Comparison of ENCODE assay signal across 1 cellular context in genomic region chr3:160754855-160755747, GRCh38.
TF ChIP-seq lines count a peak whose summit lies in the region.

No MANE protein-coding gene starts in this region.

TF ChIP-seq in HepG2, 621 proteins besides CTCF, POLR2A, EP300 and RAD21 (continued from another document and continues in another):
- TF ChIP-seq CBX2 (IDR thresholded peaks at IDR 0.05; ENCODE audit: low read depth, low read length) (no peak), CBX2 (CRISPR knock-in tag; IDR thresholded peaks at IDR 0.05; ENCODE audit: low read depth) (peak; percentile 36; the same call in 1 of the 2 replicates), KLF6 (CRISPR knock-in tag; IDR thresholded peaks at IDR 0.05) (no peak), TARDBP (CRISPR knock-in tag; IDR thresholded peaks at IDR 0.05) (peak; percentile 27; the same call in 1 of the 2 replicates), NR2C2 (CRISPR knock-in tag; IDR thresholded peaks at IDR 0.05; ENCODE audit: borderline replicate concordance) (peak; percentile 33; the same call in 1 of the 2 replicates), SP140L (CRISPR knock-in tag; IDR thresholded peaks at IDR 0.05; ENCODE audit: borderline replicate concordance) (0 out of 2 replicates have a peak, but pooled peaks have one; percentile 66), ZNF569 (CRISPR knock-in tag; IDR thresholded peaks at IDR 0.05; ENCODE audit: borderline replicate concordance) (no peak), UBTF (CRISPR knock-in tag; IDR thresholded peaks at IDR 0.05) (0 out of 2 replicates have a peak, but pooled peaks have one; percentile 48), RBFOX2 (IDR thresholded peaks at IDR 0.05; ENCODE audit: low read depth, low read length) (peak; percentile 56), ZNF891 (CRISPR knock-in tag; IDR thresholded peaks at IDR 0.05) (peak; percentile 5; the same call in 1 of the 2 replicates), ZNF746 (CRISPR knock-in tag; IDR thresholded peaks at IDR 0.05) (0 out of 2 replicates have a peak, but pooled peaks have one; percentile 24), ARID4A (CRISPR knock-in tag; IDR thresholded peaks at IDR 0.05; ENCODE audit: borderline replicate concordance) (peak; percentile 46; the same call in 1 of the 2 replicates), REPIN1 (CRISPR knock-in tag; IDR thresholded peaks at IDR 0.05; ENCODE audit: borderline replicate concordance, low read depth) (no peak), ZNF841 (CRISPR knock-in tag; IDR thresholded peaks at IDR 0.05; ENCODE audit: borderline replicate concordance) (no peak), ZSCAN30 (CRISPR knock-in tag; IDR thresholded peaks at IDR 0.05) (peak; percentile 70; the same call in 1 of the 2 replicates), THAP9 (CRISPR knock-in tag; IDR thresholded peaks at IDR 0.05; ENCODE audit: borderline replicate concordance) (0 out of 2 replicates have a peak, but pooled peaks have one; percentile 29), ZFP91 (CRISPR knock-in tag; IDR thresholded peaks at IDR 0.05; ENCODE audit: borderline replicate concordance) (peak; percentile 62; the same call in 1 of the 2 replicates), ZNF710 (CRISPR knock-in tag; IDR thresholded peaks at IDR 0.05; ENCODE audit: borderline replicate concordance) (no peak), FOXC1 (CRISPR knock-in tag; IDR thresholded peaks at IDR 0.05; ENCODE audit: borderline replicate concordance) (peak; percentile 54; the same call in 1 of the 2 replicates), ZBTB7A (CRISPR knock-in tag; IDR thresholded peaks at IDR 0.05) (0 out of 2 replicates have a peak, but pooled peaks have one; percentile 34), FOXP4 (CRISPR knock-in tag; IDR thresholded peaks at IDR 0.05) (no peak), SALL2 (CRISPR knock-in tag; IDR thresholded peaks at IDR 0.05) (0 out of 2 replicates have a peak, but pooled peaks have one; percentile 5), ARNTL (CRISPR knock-in tag; IDR thresholded peaks at IDR 0.05) (0 out of 2 replicates have a peak, but pooled peaks have one; percentile 25), ZNF350 (CRISPR knock-in tag; IDR thresholded peaks at IDR 0.05; ENCODE audit: borderline replicate concordance, low read depth) (peak; percentile 48; the same call in 1 of the 2 replicates), POLR2AphosphoS5 (IDR thresholded peaks at IDR 0.05; ENCODE audit: low read depth, low read length) (no peak; the same call in 1 of the 2 replicates), ZNF598 (CRISPR knock-in tag; IDR thresholded peaks at IDR 0.05; ENCODE audit: borderline replicate concordance) (peak; percentile 71; the same call in 1 of the 2 replicates), ZNF558 (CRISPR knock-in tag; IDR thresholded peaks at IDR 0.05; ENCODE audit: borderline replicate concordance) (peak; percentile 77; the same call in 1 of the 2 replicates), ZSCAN5A (CRISPR knock-in tag; IDR thresholded peaks at IDR 0.05; ENCODE audit: borderline replicate concordance) (peak; percentile 42; the same call in 1 of the 2 replicates), ZNF547 (CRISPR knock-in tag; IDR thresholded peaks at IDR 0.05) (no peak; the same call in 1 of the 2 replicates), ZNF766 (CRISPR knock-in tag; IDR thresholded peaks at IDR 0.05; ENCODE audit: borderline replicate concordance) (no peak), ZBTB49 (CRISPR knock-in tag; IDR thresholded peaks at IDR 0.05; ENCODE audit: borderline replicate concordance) (no peak), ZSCAN21 (CRISPR knock-in tag; IDR thresholded peaks at IDR 0.05; ENCODE audit: borderline replicate concordance) (no peak), HDAC6 (IDR thresholded peaks at IDR 0.05; ENCODE audit: low read depth, low read length) (no peak), SALL1 (CRISPR knock-in tag; IDR thresholded peaks at IDR 0.05) (no peak), ZNF782 (CRISPR knock-in tag; IDR thresholded peaks at IDR 0.05; ENCODE audit: borderline replicate concordance) (0 out of 2 replicates have a peak, but pooled peaks have one; percentile 70), HDAC1 (CRISPR knock-in tag; IDR thresholded peaks at IDR 0.05) (peak; percentile 53), ZNF34 (CRISPR knock-in tag; IDR thresholded peaks at IDR 0.05; ENCODE audit: borderline replicate concordance) (no peak), ZNF790 (CRISPR knock-in tag; IDR thresholded peaks at IDR 0.05; ENCODE audit: borderline replicate concordance) (0 out of 2 replicates have a peak, but pooled peaks have one; percentile 48), ZNF570 (CRISPR knock-in tag; IDR thresholded peaks at IDR 0.05; ENCODE audit: borderline replicate concordance) (no peak), PHF21A (CRISPR knock-in tag; IDR thresholded peaks at IDR 0.05) (peak; percentile 40; the same call in 1 of the 2 replicates), NR2F6 (IDR thresholded peaks at IDR 0.05) (no peak), NR2F6 (CRISPR knock-in tag; IDR thresholded peaks at IDR 0.05) (no peak)
